In genomic region chr1:94302960-94303359, GRCh38 we compare ENCODE assay signal across 17 cellular contexts.
"Had no signal": no experiment of that assay in that cellular context is flagged by ENCODE, and none has a peak within 500 bp of the region (broad histone marks: within the 10 kb centered on the region; RNA-seq: fewer than 3 reads in every experiment).

No MANE protein-coding gene starts in this region.

- H3K36me3 ChIP-seq: brain microvascular endothelial cell, transverse colon had no signal

- H3K27me3 Mint-ChIP-seq: activated CD4-positive, alpha-beta T cell treated with anti-CD3 and anti-CD28 coated beads, Interleukin-2, amount 10 ng/mL, durations not matched to agents 7 days and 5 days had no signal

- ATAC-seq: foreskin keratinocyte; naive thymus-derived CD8-positive, alpha-beta T cell had no signal

- H3K4me3 Mint-ChIP-seq: activated CD4-positive, alpha-beta T cell treated with anti-CD3 and anti-CD28 coated beads, Interleukin-2, amount 10 ng/mL, durations not matched to agents 7 days and 5 days; activated naive CD8-positive, alpha-beta T cell treated with anti-CD3 and anti-CD28 coated beads, Interleukin-2, amount 10 ng/mL, durations not matched to agents 7 days and 5 days; activated T-helper 1 cell treated with anti-CD3 and anti-CD28 coated beads, Interleukin-12 subunit alpha, Interleukin-12 subunit beta, Interleukin-2, Interleukin-4 antibody, amounts not matched to agents 30 ng/mL and 10 ng/mL and 1 ng/mL, durations not matched to agents 14 hours and 24 hours and 36 hours; immature natural killer cell; naive thymus-derived CD8-positive, alpha-beta T cell had no signal

- H3K36me3 Mint-ChIP-seq: activated naive CD8-positive, alpha-beta T cell treated with anti-CD3 and anti-CD28 coated beads, Interleukin-2, amount 10 ng/mL, durations not matched to agents 7 days and 5 days; immature natural killer cell; naive thymus-derived CD8-positive, alpha-beta T cell had no signal

- H3K27ac ChIP-seq: brain microvascular endothelial cell, foreskin keratinocyte, parathyroid adenoma, transverse colon had no signal

- H3K9me3 ChIP-seq: transverse colon had no signal

- H3K9me3 Mint-ChIP-seq: activated CD4-positive, alpha-beta T cell treated with anti-CD3 and anti-CD28 coated beads, Interleukin-2, amount 10 ng/mL, durations not matched to agents 7 days and 5 days; activated naive CD8-positive, alpha-beta T cell treated with anti-CD3 and anti-CD28 coated beads, Interleukin-2, amount 10 ng/mL, durations not matched to agents 7 days and 5 days; activated T-helper 1 cell treated with anti-CD3 and anti-CD28 coated beads, Interleukin-12 subunit alpha, Interleukin-12 subunit beta, Interleukin-2, Interleukin-4 antibody, amounts not matched to agents 30 ng/mL and 10 ng/mL and 1 ng/mL, durations not matched to agents 14 hours and 24 hours and 36 hours; immature natural killer cell; naive thymus-derived CD8-positive, alpha-beta T cell had no signal

- DNase-seq: activated CD4-positive, alpha-beta T cell treated with anti-CD3 and anti-CD28 coated beads, Interleukin-2, amount 10 ng/mL, durations not matched to agents 7 days and 5 days; activated naive CD4-positive, alpha-beta T cell; activated naive CD8-positive, alpha-beta T cell treated with anti-CD3 and anti-CD28 coated beads, Interleukin-2, amount 10 ng/mL, durations not matched to agents 7 days and 5 days; anterior cingulate cortex; brain microvascular endothelial cell; cortex of kidney; effector memory CD4-positive, alpha-beta T cell; foreskin keratinocyte; head of caudate nucleus; immature natural killer cell; naive thymus-derived CD8-positive, alpha-beta T cell; stimulated activated CD4-positive, alpha-beta T cell treated with anti-CD3 and anti-CD28 coated beads, Interleukin-4, amount 100 ng/mL, for 1 hour; stimulated activated naive CD4-positive, alpha-beta T cell; substantia nigra; transverse colon had no signal

- H3K27ac Mint-ChIP-seq: activated CD4-positive, alpha-beta T cell treated with anti-CD3 and anti-CD28 coated beads, Interleukin-2, amount 10 ng/mL, durations not matched to agents 7 days and 5 days; activated naive CD8-positive, alpha-beta T cell treated with anti-CD3 and anti-CD28 coated beads, Interleukin-2, amount 10 ng/mL, durations not matched to agents 7 days and 5 days; activated T-helper 1 cell treated with anti-CD3 and anti-CD28 coated beads, Interleukin-12 subunit alpha, Interleukin-12 subunit beta, Interleukin-2, Interleukin-4 antibody, amounts not matched to agents 30 ng/mL and 10 ng/mL and 1 ng/mL, durations not matched to agents 14 hours and 24 hours and 36 hours; immature natural killer cell; naive thymus-derived CD8-positive, alpha-beta T cell had no signal

- H3K4me1 Mint-ChIP-seq: activated CD4-positive, alpha-beta T cell treated with anti-CD3 and anti-CD28 coated beads, Interleukin-2, amount 10 ng/mL, durations not matched to agents 7 days and 5 days; activated naive CD8-positive, alpha-beta T cell treated with anti-CD3 and anti-CD28 coated beads, Interleukin-2, amount 10 ng/mL, durations not matched to agents 7 days and 5 days; immature natural killer cell; naive thymus-derived CD8-positive, alpha-beta T cell had no signal

- H3K4me3 ChIP-seq: transverse colon had no signal

- H3K79me2 ChIP-seq: parathyroid adenoma had no signal

- H3K27me3 ChIP-seq: brain microvascular endothelial cell, foreskin keratinocyte, transverse colon had no signal

- H2AFZ ChIP-seq: parathyroid adenoma had no signal

- H3K9ac ChIP-seq: parathyroid adenoma had no signal
